ENCODE assay signal across 26 cellular contexts in the genomic region with DNA sequence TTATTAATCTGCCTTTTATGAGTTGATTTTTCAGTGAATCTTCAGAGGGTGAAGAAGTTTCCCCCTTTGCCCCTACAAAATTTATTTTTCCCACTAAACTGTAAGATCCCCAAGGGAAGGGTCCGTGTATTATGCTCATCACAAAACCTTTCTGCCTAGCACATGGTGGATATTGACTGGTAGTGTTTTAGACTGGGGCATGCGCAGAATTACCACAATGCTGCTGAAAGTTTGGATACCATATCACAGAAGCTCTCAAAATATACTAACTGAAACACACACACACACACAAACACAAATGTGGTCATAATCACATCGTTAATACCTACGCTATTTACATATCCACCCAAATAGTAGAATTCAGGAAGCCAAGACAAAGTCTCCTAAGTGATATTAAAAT. TPM values are rescaled to one million over a fixed set of nuclear protein-coding genes. Genes with fewer than 3 reads are reported as not detected.
DNase-seq lines count a peak whose midpoint lies in the region; ATAC-seq, FAIRE-seq and TF ChIP-seq lines count a peak whose summit lies in the region.
"Had no signal": no experiment of that assay in that cellular context is flagged by ENCODE, and none has a peak within 500 bp of the region (broad histone marks: within the 10 kb centered on the region; RNA-seq: fewer than 3 reads in every experiment).

No MANE protein-coding gene starts in this region.

- H3K79me1 ChIP-seq in H1 (ENCODE audit: low read depth, low read length): no peaks in the 10 kb centered on the region

- peak overlapping the region; percentile 98 for H4K5ac ChIP-seq in H1 (ENCODE audit: insufficient read length, low read depth, low read length)

- no peaks in the 10 kb centered on the region for H3K36me3 Mint-ChIP-seq in CD8-positive, alpha-beta T cell

- FAIRE-seq in H1 (lab: Jason Lieb, UNC) (no peak), D721Med (lab: Jason Lieb, UNC) (no peak)
- FAIRE-seq: G401.6 had no signal

- TF ChIP-seq CTCF in CD8-positive, alpha-beta T cell (IDR thresholded peaks at IDR 0.05): no peak
- TF ChIP-seq CTCF in H1 (IDR thresholded peaks at IDR 0.05; ENCODE audit: control extremely low read depth in 1 of 3, insufficient read depth in 1 of 3, low read depth in 1 of 3, low read length in 3 of 3) (no peak), right atrium auricular region (IDR thresholded peaks at IDR 0.05) (no peak), D721Med (IDR thresholded peaks at IDR 0.05; ENCODE audit: insufficient read depth, missing control alignments) (no peak)

- no peaks in the 10 kb centered on the region for H4K20me1 ChIP-seq in H1 (replicated peaks in 1 of 2; ENCODE audit: control insufficient read depth in 1 of 2, insufficient read depth in 2 of 2, low read length in 2 of 2)

- H3K14ac ChIP-seq in H1 (ENCODE audit: insufficient read length): no peak overlapping the region

- H3K9ac ChIP-seq in HUES64 (ENCODE audit: low read depth, low read length) (peak overlapping the region; percentile 59; the same call in 1 of the 2 replicates), H1 (replicated peaks in 1 of 4; ENCODE audit: extremely low read depth in 1 of 4, low read depth in 3 of 4, low read length in 3 of 4) (no peak overlapping the region), iPS-20b (ENCODE audit: low read depth, low read length) (peak overlapping the region; percentile 75)
- H3K9ac ChIP-seq: SK-N-SH had no signal

- peaks cover 21% of the 10 kb centered on the region for H3K4me1 Mint-ChIP-seq in CD8-positive, alpha-beta T cell (ENCODE audit: low read depth)

- no peak for TF ChIP-seq RAD21 in H1 (IDR thresholded peaks at IDR 0.05 in 1 of 2, conservative IDR thresholded peaks at IDR 0.05 in 1 of 2; ENCODE audit: low read depth in 2 of 2, low read length in 2 of 2)

- POLR2A ChIA-PET in CD8-positive, alpha-beta T cell (lab: Charles Lee): interaction anchor here (1.1 kb wide), 1 partner anchor 23 kb away, joined by 4 read pairs; no protein-coding TSS in a partner anchor
- POLR2A ChIA-PET in H1 (lab: Charles Lee; ENCODE audit: partially characterized antibody): interaction anchor here (1.0 to 3.5 kb wide), 6 partner anchors 9 to 105 kb away, joined by 3 to 34 read pairs (median 4); no protein-coding TSS in a partner anchor

- peak overlapping the region; percentile 92; the same call in 1 of the 2 replicates for H2BK5ac ChIP-seq in H1 (ENCODE audit: low read depth, low read length)

- H3K27ac Mint-ChIP-seq in CD8-positive, alpha-beta T cell: peak overlapping the region; percentile 46
- H3K27ac Mint-ChIP-seq: HFFc6 had no signal

- no peaks in the 10 kb centered on the region for H3K27me3 ChIP-seq in CD8-positive, alpha-beta T cell (ENCODE audit: insufficient read depth, low read length)
- H3K27me3 ChIP-seq in HUES64 (ENCODE audit: insufficient read depth, low read length) (no peaks in the 10 kb centered on the region), H1 (replicated peaks in 1 of 4; ENCODE audit: control insufficient read depth in 3 of 4, extremely low read depth in 1 of 4, insufficient read depth in 3 of 4, low read length in 3 of 4) (no peaks in the 10 kb centered on the region), iPS-20b (ENCODE audit: insufficient read depth, low read length) (no peaks in the 10 kb centered on the region), right atrium auricular region (no peaks in the 10 kb centered on the region)

- no peak for ATAC-seq in CD8-positive, alpha-beta T cell
- no peak for ATAC-seq in GM21825 (IDR thresholded peaks at IDR 0.05; ENCODE audit: unreplicated experiment)
- ATAC-seq: PC-3 had no signal

- no peak for DNase-seq in CD8-positive, alpha-beta T cell
- DNase-seq in H1 (ENCODE audit: low read depth in 1 of 2, low spot score in 2 of 2) (no peak), right atrium auricular region (ENCODE audit: low spot score) (no peak), D721Med (ENCODE audit: insufficient read length, low spot score) (no peak)
- DNase-seq: 8988T; DMS53; HFFc6; KG1; NCI-H1048; NCI-H1417; NCI-H1694; NCI-H2029 treated with DMSO at 0.1 percent for 48 hours; NCI-H446 treated with DMSO at 0.1 percent for 48 hours; NCI-H82; NK-92 treated with Interleukin-12 subunit alpha and Interleukin-12 subunit beta, amount 100 ng/mL, for 24 hours; PC-3; SK-N-SH; SW 1271 had no signal

- H3K4ac ChIP-seq in H1 (replicated peaks; ENCODE audit: insufficient read length, low read depth, low read length): peak overlapping the region; percentile 93

- H3K56ac ChIP-seq in H1 (replicated peaks; ENCODE audit: insufficient read length, low read depth, low read length): peak overlapping the region; percentile 36

- no peak overlapping the region for H2AFZ ChIP-seq in H1 (ENCODE audit: low read length)

- H2BK15ac ChIP-seq in H1 (ENCODE audit: low read length): no peak overlapping the region

- H3K9me3 ChIP-seq in CD8-positive, alpha-beta T cell (ENCODE audit: low read length): no peaks in the 10 kb centered on the region
- H3K9me3 ChIP-seq in HUES64 (ENCODE audit: insufficient read depth, low read depth, low read length): peaks cover 27% of the 10 kb centered on the region; the same call in 1 of the 2 replicates
- peaks cover 13 to 15% of the 10 kb centered on the region in 2 experiments for H3K9me3 ChIP-seq in H1 (ENCODE audit: insufficient read depth in 2 of 2, low read depth in 1 of 2, low read length in 1 of 2)
- H3K9me3 ChIP-seq in iPS-20b (ENCODE audit: insufficient read depth, low read depth, low read length): peaks cover 28% of the 10 kb centered on the region
- H3K9me3 ChIP-seq in right atrium auricular region: no peaks in the 10 kb centered on the region
- H3K9me3 ChIP-seq: SK-N-SH had no signal

- no peak overlapping the region for H3K27ac ChIP-seq in CD8-positive, alpha-beta T cell (ENCODE audit: low read depth, low read length)
- H3K27ac ChIP-seq in HUES64 (ENCODE audit: low read depth, low read length) (peak overlapping the region; percentile 97), H1 (ENCODE audit: low read depth, low read length) (peak overlapping the region; percentile 77; the same call in 1 of the 2 replicates), iPS-20b (ENCODE audit: low read length) (peak overlapping the region; percentile 92), right atrium auricular region (no peak overlapping the region)

- H3K23me2 ChIP-seq in H1 (ENCODE audit: low read depth, low read length): no peaks in the 10 kb centered on the region

- CTCF ChIA-PET in CD8-positive, alpha-beta T cell (lab: Charles Lee): no interaction called here
- CTCF ChIA-PET in H1 (lab: Charles Lee; ENCODE audit: partially characterized antibody): interaction anchor here (1.1 to 3.4 kb wide), 6 partner anchors 13 to 41 kb away, joined by 3 to 18 read pairs (median 5); no protein-coding TSS in a partner anchor

- H2BK120ac ChIP-seq in H1 (replicated peaks; ENCODE audit: low read depth, low read length): peak overlapping the region; percentile 93

- H3K79me2 ChIP-seq in H1 (ENCODE audit: control insufficient read depth in 1 of 2, insufficient read depth in 2 of 2, low read length in 2 of 2): no peaks in the 10 kb centered on the region

- peaks cover 11% of the 10 kb centered on the region for H3K4me1 ChIP-seq in CD8-positive, alpha-beta T cell (ENCODE audit: insufficient read depth, low read length)
- H3K4me1 ChIP-seq in HUES64 (ENCODE audit: insufficient read depth, low read length) (peaks cover 24% of the 10 kb centered on the region), H1 (replicated peaks in 1 of 4; ENCODE audit: control insufficient read depth in 3 of 4, insufficient read depth in 4 of 4, low read length in 3 of 4) (peaks cover 0 to 13% (median 8%) of the 10 kb centered on the region in 4 experiments; a peak in 4 of 7 replicates), iPS-20b (ENCODE audit: insufficient read depth, low read length) (peaks cover 28% of the 10 kb centered on the region; the same call in 1 of the 2 replicates), right atrium auricular region (no peaks in the 10 kb centered on the region)

- no peak overlapping the region for H4K8ac ChIP-seq in H1 (ENCODE audit: extremely low read depth, insufficient read depth, low read length)

- peak overlapping the region; percentile 95 for H4K91ac ChIP-seq in H1 (replicated peaks; ENCODE audit: insufficient read length, low read length)

- peak overlapping the region; percentile 29; the same call in 1 of the 2 replicates for H2BK12ac ChIP-seq in H1 (ENCODE audit: low read depth, low read length)

- no peak overlapping the region for H3K4me3 Mint-ChIP-seq in CD8-positive, alpha-beta T cell
- H3K4me3 Mint-ChIP-seq: HFFc6 had no signal

- no peak overlapping the region for H2AK5ac ChIP-seq in H1 (ENCODE audit: low read depth, low read length)

- no peak for TF ChIP-seq POLR2A in H1 (IDR thresholded peaks at IDR 0.05; ENCODE audit: control extremely low read depth in 1 of 2, low read depth in 2 of 2, low read length in 2 of 2)

- H3K4me2 ChIP-seq in H1 (ENCODE audit: insufficient read depth in 1 of 2, low read depth in 2 of 2, low read length in 2 of 2): peak overlapping the region in 1 of 2 experiments; percentile 14; a peak in 2 of 4 replicates
- H3K4me2 ChIP-seq: SK-N-SH had no signal

- no peak overlapping the region for H3K18ac ChIP-seq in H1 (ENCODE audit: extremely low read depth, low read length)

- H3K23ac ChIP-seq in H1 (ENCODE audit: insufficient read length): no peak overlapping the region

- H3K27me3 Mint-ChIP-seq in CD8-positive, alpha-beta T cell (ENCODE audit: low read depth): no peaks in the 10 kb centered on the region

- H2BK20ac ChIP-seq in H1 (ENCODE audit: low read length): peak overlapping the region; percentile 99

- H3K4me3 ChIP-seq in CD8-positive, alpha-beta T cell (ENCODE audit: low read depth, low read length): no peak overlapping the region
- H3K4me3 ChIP-seq in HUES64 (ENCODE audit: low read length) (no peak overlapping the region), H1 (ENCODE audit: extremely low read depth in 1 of 4, insufficient read depth in 2 of 4, low read depth in 3 of 4, low read length in 4 of 4) (no peak overlapping the region), iPS-20b (ENCODE audit: low read length) (peak overlapping the region; percentile 38; the same call in 1 of the 2 replicates), right atrium auricular region (no peak overlapping the region)
- H3K4me3 ChIP-seq: HAP-1 had no signal

- H3K36me3 ChIP-seq in CD8-positive, alpha-beta T cell (ENCODE audit: insufficient read depth, low read length): no peaks in the 10 kb centered on the region
- H3K36me3 ChIP-seq in HUES64 (ENCODE audit: insufficient read depth, low read length) (no peaks in the 10 kb centered on the region), H1 (ENCODE audit: control insufficient read depth in 2 of 4, insufficient read depth in 4 of 4, low read length in 3 of 4) (peaks cover 0 to 4% (median 0%) of the 10 kb centered on the region in 4 experiments; a peak in 2 of 8 replicates), iPS-20b (ENCODE audit: insufficient read depth, low read depth, low read length) (no peaks in the 10 kb centered on the region), right atrium auricular region (no peaks in the 10 kb centered on the region)
- H3K36me3 ChIP-seq: HAP-1 had no signal

- TF ChIP-seq EP300 in H1 (IDR thresholded peaks at IDR 0.05; ENCODE audit: borderline replicate concordance in 1 of 2, low read depth in 2 of 2, low read length in 2 of 2): no peak

- H3K9me3 Mint-ChIP-seq in CD8-positive, alpha-beta T cell: no peaks in the 10 kb centered on the region

- WGBS in HUES64: 58% methylated on average over 3 of the region's 4 CpGs
- 46% methylated on average over 4 of the region's 4 CpGs; no CpG with 5 or more reads in 1 of the 2 experiments for WGBS in H1 (ENCODE audit: extremely low coverage in 1 of 2, insufficient coverage in 1 of 2, insufficient read length in 1 of 2, insufficient replicate concordance in 2 of 2, low coverage in 1 of 2, low lambda C conversion rate in 2 of 2, missing lambda C conversion rate in 1 of 2), 2 experiments

- intact Hi-C loops in CD8-positive, alpha-beta T cell (cut with DNase I, micrococcal nuclease): no loop called here

RNA-seq across cellular contexts. Expression of a gene that starts 28.0 kb away (rescaled TPM):
- not detected for total RNA-seq in CD8-positive, alpha-beta T cell
- not detected for polyA plus RNA-seq in HUES64 (2013, experiment 1 of 2)
- 0.13 TPM for polyA plus RNA-seq in HUES64 (2013, experiment 2 of 2)
- 0.17 and 0.35 TPM in 2 replicates for total RNA-seq in H1 (2021; fragmentation: NEBNext Ultra II Directional; extraction: Animal tissue kit (Norgen Biotek cat#: 25700))
- polyA plus RNA-seq in H1 (2011; rRNA removed): 0.06 and 0.22 TPM in 2 replicates
- polyA plus RNA-seq in H1 (2011; cell fraction: cytosol; rRNA removed): 0.14 TPM
- polyA plus RNA-seq in H1 (2011; cell fraction: nucleus; rRNA removed): not detected
- polyA plus RNA-seq in H1 (2012, experiment 1 of 2): 0.11 to 0.15 TPM in 2 of 4 replicates, not detected in the others
- not detected for polyA plus RNA-seq in H1 (2012, experiment 2 of 2)
- 0.49 TPM for polyA plus RNA-seq in H1 (2013, experiment 1 of 2)
- polyA plus RNA-seq in H1 (2013, experiment 2 of 2): 0.40 TPM
- polyA minus RNA-seq in H1 (2011; rRNA and poly(A)+ RNA removed): not detected in 2 replicates
- polyA minus RNA-seq in H1 (2011; cell fraction: cytosol; rRNA and poly(A)+ RNA removed): not detected
- polyA minus RNA-seq in H1 (2011; cell fraction: nucleus; rRNA and poly(A)+ RNA removed): not detected
- total RNA-seq in right atrium auricular region: not detected
- total RNA-seq: Daoy, HFFc6, HT-29, PC-3 had no signal
- polyA plus RNA-seq: BJ, SK-N-SH had no signal

Comparison
In these comparisons a context has a peak if more than half of its experiments do, and no peak if none do; other contexts are left out.
1. H3K27ac ChIP-seq: peak in HUES64 (single experiment), H1 (single experiment) and iPS-20b (single experiment); none in CD8-positive, alpha-beta T cell (single experiment) and right atrium auricular region (0 of 2).
2. H3K9ac ChIP-seq: peak in HUES64 (single experiment) and iPS-20b (single experiment); none in H1 (0 of 4).